Comparison of ENCODE assay signal across 9 cellular contexts in the genomic region with DNA sequence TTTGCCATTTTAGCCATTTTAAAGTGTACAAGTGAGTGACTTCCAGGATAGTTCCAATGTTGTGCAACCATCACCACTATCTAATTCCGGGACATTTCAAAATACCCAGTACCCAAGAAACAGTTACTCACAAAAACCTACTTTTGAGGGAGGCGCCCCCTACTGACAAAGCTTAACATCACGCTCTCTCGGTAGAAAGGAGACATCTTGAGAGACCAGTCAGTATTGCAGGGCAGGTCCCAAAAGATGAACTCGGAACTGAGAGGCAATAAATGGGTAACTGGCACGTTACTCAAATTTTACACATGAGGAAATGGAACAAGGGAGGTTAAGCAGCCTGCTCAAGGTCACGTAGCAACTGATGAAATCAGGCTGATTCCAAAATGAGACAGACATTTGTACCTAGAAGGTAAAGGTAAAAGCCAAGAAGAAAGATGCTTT. TPM values are rescaled to one million over a fixed set of nuclear protein-coding genes. Genes with fewer than 3 reads are reported as not detected.
A peak's percentile ranks its signal among the peaks of the same experiment; 100 is the strongest.
DNase-seq lines count a peak whose midpoint lies in the region; ATAC-seq and TF ChIP-seq lines count a peak whose summit lies in the region.
"Had no signal": no experiment of that assay in that cellular context is flagged by ENCODE, and none has a peak within 500 bp of the region (broad histone marks: within the 10 kb centered on the region; RNA-seq: fewer than 3 reads in every experiment).

No MANE protein-coding gene starts in this region.

- peak in 4 of 6 experiments; percentile 38 to 68 (median 62) for TF ChIP-seq CTCF in upper lobe of left lung (IDR thresholded peaks at IDR 0.05)

- H3K4me1 ChIP-seq in naive thymus-derived CD4-positive, alpha-beta T cell (ENCODE audit: control insufficient read depth in 2 of 2, insufficient read depth in 2 of 2, low read length in 2 of 2) = no peaks in the 10 kb centered on the region
- H3K4me1 ChIP-seq in upper lobe of left lung = no peaks in the 10 kb centered on the region

- CTCF ChIA-PET in naive thymus-derived CD4-positive, alpha-beta T cell (lab: Charles Lee) = interaction anchor here (0.6 to 3.4 kb wide), 7 partner anchors 8 to 428 kb away, joined by 3 to 21 read pairs (median 5); no protein-coding TSS in a partner anchor

- DNase-seq in GF-D8 (lab: John Stamatoyannopoulos, UW) (peak; percentile 46), LoVo (ENCODE audit: low spot score) (peak; percentile 20), upper lobe of left lung (peak in 1 of 2 donors; percentile 59)
- peak; percentile 19 for DNase-seq in activated CD4-positive, CD25-positive, alpha-beta regulatory T cell treated with anti-CD3 and anti-CD28 coated beads, Interleukin-2, amount 50 U/mL, for 16 hours (ENCODE audit: low read depth, low spot score)
- DNase-seq in effector CD4-positive, alpha-beta T cell = peak; percentile 20
- DNase-seq in naive thymus-derived CD4-positive, alpha-beta T cell = peak in 7 of 9 donors; percentile 17 to 66 (median 40)

- no peaks in the 10 kb centered on the region for H3K27me3 ChIP-seq in naive thymus-derived CD4-positive, alpha-beta T cell (ENCODE audit: control insufficient read depth in 2 of 2, insufficient read depth in 2 of 2, low read length in 2 of 2)
- no peaks in the 10 kb centered on the region for H3K27me3 ChIP-seq in upper lobe of left lung

- no peaks in the 10 kb centered on the region for H3K36me3 Mint-ChIP-seq in naive thymus-derived CD4-positive, alpha-beta T cell

- no peak overlapping the region for H3K4me3 ChIP-seq in naive thymus-derived CD4-positive, alpha-beta T cell (ENCODE audit: low read length)
- H3K4me3 ChIP-seq in upper lobe of left lung = no peak overlapping the region

- H3K36me3 ChIP-seq in naive thymus-derived CD4-positive, alpha-beta T cell (ENCODE audit: control insufficient read depth in 2 of 3, insufficient read depth in 3 of 3, low read length in 3 of 3) = no peaks in the 10 kb centered on the region
- H3K36me3 ChIP-seq in upper lobe of left lung = no peaks in the 10 kb centered on the region

- ATAC-seq in GM21786 (IDR thresholded peaks at IDR 0.05; ENCODE audit: unreplicated experiment) (peak; percentile 78), upper lobe of left lung (ENCODE audit: low FRiP score in 2 of 2) (peak in 1 of 2 donors; percentile 77), GM21367 (IDR thresholded peaks at IDR 0.05; ENCODE audit: unreplicated experiment) (no peak)
- peak; percentile 53 for ATAC-seq in naive thymus-derived CD4-positive, alpha-beta T cell

- no peak for TF ChIP-seq POLR2A in upper lobe of left lung (IDR thresholded peaks at IDR 0.05)

- peaks cover 0 to 2% (median 0%) of the 10 kb centered on the region in 7 donors for H3K4me1 Mint-ChIP-seq in naive thymus-derived CD4-positive, alpha-beta T cell

- 49 to 52% methylated on average over 7 of the region's 7 CpGs for WGBS in upper lobe of left lung, 2 donors

- H3K27ac ChIP-seq in naive thymus-derived CD4-positive, alpha-beta T cell (ENCODE audit: low read depth, low read length) = no peak overlapping the region
- no peak overlapping the region for H3K27ac ChIP-seq in upper lobe of left lung

- peaks cover 0 to 9% (median 0%) of the 10 kb centered on the region in 5 donors for H3K27me3 Mint-ChIP-seq in naive thymus-derived CD4-positive, alpha-beta T cell
- H3K27me3 Mint-ChIP-seq: dendritic cell treated with granulocyte-macrophage colony-stimulating factor and Interleukin-4, amounts not matched to agents 40 ng/mL and 50 ng/mL, for 4 days had no signal

- no peak overlapping the region for H3K27ac Mint-ChIP-seq in naive thymus-derived CD4-positive, alpha-beta T cell
- H3K27ac Mint-ChIP-seq: dendritic cell treated with granulocyte-macrophage colony-stimulating factor and Interleukin-4, amounts not matched to agents 40 ng/mL and 50 ng/mL, for 4 days had no signal

- no peaks in the 10 kb centered on the region for H3K9me3 Mint-ChIP-seq in naive thymus-derived CD4-positive, alpha-beta T cell
- H3K9me3 Mint-ChIP-seq: dendritic cell treated with granulocyte-macrophage colony-stimulating factor and Interleukin-4, amounts not matched to agents 40 ng/mL and 50 ng/mL, for 4 days had no signal

- intact Hi-C loops in naive thymus-derived CD4-positive, alpha-beta T cell (cut with micrococcal nuclease) = loop anchor here (1.0 to 2.0 kb wide), 3 partner anchors 18 to 146 kb away; a partner anchor contains a TSS

- H3K9me3 ChIP-seq in naive thymus-derived CD4-positive, alpha-beta T cell (ENCODE audit: control insufficient read depth in 2 of 3, low read length in 3 of 3) = no peaks in the 10 kb centered on the region
- no peaks in the 10 kb centered on the region for H3K9me3 ChIP-seq in upper lobe of left lung

- TF ChIP-seq EP300 in upper lobe of left lung (IDR thresholded peaks at IDR 0.05) = no peak

- POLR2A ChIA-PET in naive thymus-derived CD4-positive, alpha-beta T cell (lab: Charles Lee) = no interaction called here

- no peak overlapping the region for H3K4me3 Mint-ChIP-seq in naive thymus-derived CD4-positive, alpha-beta T cell
- H3K4me3 Mint-ChIP-seq: dendritic cell treated with granulocyte-macrophage colony-stimulating factor and Interleukin-4, amounts not matched to agents 40 ng/mL and 50 ng/mL, for 4 days had no signal

RNA-seq across cellular contexts. Expression of a gene that starts 50.0 kb away (rescaled TPM):
- 10 to 100 TPM in 1 of 5 experiments, 1 to 10 TPM in 3, under 1 TPM in 1; 0.57 to 11.3 (median 4.9) TPM for total RNA-seq in naive thymus-derived CD4-positive, alpha-beta T cell
- under 1 TPM; 0.45 to 0.53 TPM for polyA plus RNA-seq in naive thymus-derived CD4-positive, alpha-beta T cell
- total RNA-seq in upper lobe of left lung = 10 to 100 TPM in 1 of 6 donors, 1 to 10 TPM in 5; 1.3 to 42.1 (median 4.0) TPM
